In genomic region chr5:172864747-172865146, GRCh38 we compare ENCODE assay signal across 15 cellular contexts.
"Had no signal": no experiment of that assay in that cellular context is flagged by ENCODE, and none has a peak within 500 bp of the region (broad histone marks: within the 10 kb centered on the region; RNA-seq: fewer than 3 reads in every experiment).

No MANE protein-coding gene starts in this region.

- H3K27me3 Mint-ChIP-seq: activated T-cell treated with anti-CD3 and anti-CD28 coated beads, Interleukin-2, amount 50 U/mL, for 24 hours; stimulated activated memory B cell treated with anti-CD40 and anti-IgM and Interleukin-4, amounts not matched to agents 10 μg/mL and 1 μg/mL and 100 μg/mL, for 72 hours had no signal

- ATAC-seq: activated naive CD4-positive, alpha-beta T cell treated with anti-CD3 and anti-CD28 coated beads, Interleukin-2, amount 50 U/mL, for 72 hours; right cardiac atrium; stimulated activated memory B cell treated with anti-CD40 and anti-IgM and Interleukin-4, amounts not matched to agents 10 μg/mL and 1 μg/mL and 100 μg/mL, for 72 hours had no signal

- H3K27me3 ChIP-seq: spleen had no signal

- DNase-seq: activated CD4-positive, alpha-beta T cell treated with anti-CD3 and anti-CD28 coated beads, Interleukin-2, amount 50 U/mL, for 4 hours; activated CD4-positive, CD25-positive, alpha-beta regulatory T cell treated with anti-CD3 and anti-CD28 coated beads, Interleukin-2, amount 50 U/mL, for 72 hours; activated effector memory CD4-positive, alpha-beta T cell treated with anti-CD3 and anti-CD28 coated beads, Interleukin-2, amount 50 U/mL, for 16 hours; activated T-cell treated with anti-CD3 and anti-CD28 coated beads, Interleukin-2, amount 50 U/mL, for 24 hours; cerebellar nuclear complex; endodermal cell; erythroblast; kidney; right cardiac atrium; stimulated activated CD4-positive, alpha-beta T cell treated with anti-CD3 and anti-CD28 coated beads, Interleukin-1b, Interleukin-23, amount 100 ng/mL, for 48 hours had no signal

- H3K4me3 Mint-ChIP-seq: activated T-cell treated with anti-CD3 and anti-CD28 coated beads, Interleukin-2, amount 50 U/mL, for 24 hours; endodermal cell; mesothelial cell of epicardium; neural crest cell; stimulated activated memory B cell treated with anti-CD40 and anti-IgM and Interleukin-4, amounts not matched to agents 10 μg/mL and 1 μg/mL and 100 μg/mL, for 72 hours had no signal

- H3K9me3 ChIP-seq: spleen had no signal

- H3K36me3 Mint-ChIP-seq: activated naive CD4-positive, alpha-beta T cell treated with anti-CD3 and anti-CD28 coated beads, Interleukin-2, amount 50 U/mL, for 72 hours; mesothelial cell of epicardium had no signal

- H3K9me3 Mint-ChIP-seq: activated naive CD4-positive, alpha-beta T cell treated with anti-CD3 and anti-CD28 coated beads, Interleukin-2, amount 50 U/mL, for 72 hours; activated T-cell treated with anti-CD3 and anti-CD28 coated beads, Interleukin-2, amount 50 U/mL, for 24 hours; endodermal cell; mesothelial cell of epicardium; neural crest cell; stimulated activated memory B cell treated with anti-CD40 and anti-IgM and Interleukin-4, amounts not matched to agents 10 μg/mL and 1 μg/mL and 100 μg/mL, for 72 hours had no signal

- H3K4me3 ChIP-seq: spleen had no signal

- H3K27ac Mint-ChIP-seq: activated naive CD4-positive, alpha-beta T cell treated with anti-CD3 and anti-CD28 coated beads, Interleukin-2, amount 50 U/mL, for 72 hours; activated T-cell treated with anti-CD3 and anti-CD28 coated beads, Interleukin-2, amount 50 U/mL, for 24 hours; endodermal cell; mesothelial cell of epicardium; stimulated activated memory B cell treated with anti-CD40 and anti-IgM and Interleukin-4, amounts not matched to agents 10 μg/mL and 1 μg/mL and 100 μg/mL, for 72 hours had no signal
